ENCODE assay signal across 8 cellular contexts in genomic region chr1:174874337-174875053, GRCh38.
DNase-seq lines count a peak whose midpoint lies in the region; ATAC-seq and TF ChIP-seq lines count a peak whose summit lies in the region.

No MANE protein-coding gene starts in this region.

- no peaks in the 10 kb centered on the region for H3K9me2 ChIP-seq in SU-DHL-6 (replicated peaks; ENCODE audit: insufficient read depth, low read length)

- H3K4me3 ChIP-seq in SU-DHL-6 (ENCODE audit: insufficient read depth, low read length, poor library complexity, severe bottlenecking) (peak overlapping the region; percentile 58), lower lobe of right lung (peak overlapping the region; percentile 44)

- peaks cover 47% of the 10 kb centered on the region for H3K79me2 ChIP-seq in SU-DHL-6 (ENCODE audit: insufficient read depth, low read length)

- H3K27ac Mint-ChIP-seq in activated naive CD4-positive, alpha-beta T cell treated with anti-CD3 and anti-CD28 coated beads for 36 hours, result no peak overlapping the region

- no peak overlapping the region for H2AFZ ChIP-seq in SU-DHL-6 (ENCODE audit: low read depth, low read length, severe bottlenecking)

- H3K9me3 ChIP-seq in SU-DHL-6 (ENCODE audit: insufficient read depth, low read length) (no peaks in the 10 kb centered on the region), lower lobe of right lung (no peaks in the 10 kb centered on the region)

- peak overlapping the region; percentile 98 for H3K4me2 ChIP-seq in SU-DHL-6 (ENCODE audit: low read depth, low read length, poor library complexity, severe bottlenecking)

- no peaks in the 10 kb centered on the region for H3K9me3 Mint-ChIP-seq in activated naive CD4-positive, alpha-beta T cell treated with anti-CD3 and anti-CD28 coated beads for 36 hours

- H3K9ac ChIP-seq in SU-DHL-6 (ENCODE audit: low read length), result peak overlapping the region; percentile 57

- no peaks in the 10 kb centered on the region for H3K36me3 Mint-ChIP-seq in activated naive CD4-positive, alpha-beta T cell treated with anti-CD3 and anti-CD28 coated beads for 36 hours (ENCODE audit: low read depth)

- DNase-seq in activated naive CD4-positive, alpha-beta T cell treated with anti-CD3 and anti-CD28 coated beads for 36 hours, result peak; percentile 11
- no peak for DNase-seq in activated naive CD4-positive, alpha-beta T cell (lab: John Stamatoyannopoulos, UW)
- no peak for DNase-seq in lower lobe of right lung
- no peak for DNase-seq in SK-N-DZ (ENCODE audit: low spot score)
- no peak for DNase-seq in middle frontal gyrus (ENCODE audit: extremely low spot score, low spot score)
- no peak for DNase-seq in DMS 273 treated with DMSO at 0.1 percent for 48 hours (lab: John Stamatoyannopoulos, UW)

- peaks cover 63% of the 10 kb centered on the region for H3F3A ChIP-seq in SU-DHL-6 (ENCODE audit: insufficient read depth)

- CTCF ChIA-PET in activated naive CD4-positive, alpha-beta T cell treated with anti-CD3 and anti-CD28 coated beads for 36 hours (lab: Charles Lee), result interaction anchor here (0.6 to 1.5 kb wide), 3 partner anchors 105 to 111 kb away, joined by 3 to 6 read pairs (median 3); no protein-coding TSS in a partner anchor

- peaks cover 14% of the 10 kb centered on the region for H3K4me1 ChIP-seq in lower lobe of right lung

- no peak for TF ChIP-seq CTCF in SU-DHL-6 (IDR thresholded peaks at IDR 0.05; ENCODE audit: insufficient read depth, low read length, poor library complexity, severe bottlenecking)
- no peak for TF ChIP-seq CTCF in lower lobe of right lung (IDR thresholded peaks at IDR 0.05)

- H3K4me1 Mint-ChIP-seq in activated naive CD4-positive, alpha-beta T cell treated with anti-CD3 and anti-CD28 coated beads for 36 hours (ENCODE audit: low read depth), result peaks cover 33% of the 10 kb centered on the region

- H3K27me3 Mint-ChIP-seq in activated naive CD4-positive, alpha-beta T cell treated with anti-CD3 and anti-CD28 coated beads for 36 hours (ENCODE audit: low read depth), result no peaks in the 10 kb centered on the region

- H3K36me3 ChIP-seq in SU-DHL-6 (ENCODE audit: low read length) (no peaks in the 10 kb centered on the region), lower lobe of right lung (no peaks in the 10 kb centered on the region)

- H3K27me3 ChIP-seq in SU-DHL-6 (ENCODE audit: low read length) (no peaks in the 10 kb centered on the region), lower lobe of right lung (ENCODE audit: low read depth) (no peaks in the 10 kb centered on the region)

- ATAC-seq in HG02884 (IDR thresholded peaks at IDR 0.05; ENCODE audit: unreplicated experiment) (peak; percentile 67), lower lobe of right lung (peak; percentile 59 to 63)

- H3K27ac ChIP-seq in SU-DHL-6 (ENCODE audit: low read depth, low read length), result peak overlapping the region; percentile 98
- H3K27ac ChIP-seq in lower lobe of right lung, result peak overlapping the region; percentile 57

- intact Hi-C loops in activated naive CD4-positive, alpha-beta T cell treated with anti-CD3 and anti-CD28 coated beads for 36 hours (cut with micrococcal nuclease), result loop anchor here (2.0 kb wide), 1 partner anchor 38 kb away; no protein-coding TSS in a partner anchor
- intact Hi-C loops in lower lobe of right lung (cut with DNase I), result no loop called here

- H3K4me3 Mint-ChIP-seq in activated naive CD4-positive, alpha-beta T cell treated with anti-CD3 and anti-CD28 coated beads for 36 hours, result peak overlapping the region; percentile 39

- H4K20me1 ChIP-seq in SU-DHL-6 (ENCODE audit: low read depth, low read length), result no peaks in the 10 kb centered on the region
